ENCODE assay signal across 20 cellular contexts in genomic region chr12:131378861-131379665, GRCh38.
A peak's percentile ranks its signal among the peaks of the same experiment; 100 is the strongest.
DNase-seq lines count a peak whose midpoint lies in the region; TF ChIP-seq lines count a peak whose summit lies in the region.
"Had no signal": no experiment of that assay in that cellular context is flagged by ENCODE, and none has a peak within 500 bp of the region (broad histone marks: within the 10 kb centered on the region; RNA-seq: fewer than 3 reads in every experiment).

No MANE protein-coding gene starts in this region.

- H3K4me3 Mint-ChIP-seq in neural crest cell (peak overlapping the region; percentile 76), CD14-positive monocyte (no peak overlapping the region)
- H3K4me3 Mint-ChIP-seq: CD4-positive, CD25-positive, alpha-beta regulatory T cell had no signal

- peaks cover 9% of the 10 kb centered on the region for H3K27me3 Mint-ChIP-seq in neural crest cell (ENCODE audit: low read depth)
- H3K27me3 Mint-ChIP-seq in CD14-positive monocyte (ENCODE audit: low read depth in 3 of 3), result peaks cover 0 to 14% (median 6%) of the 10 kb centered on the region in 3 donors

- DNase-seq in cardiac septum (ENCODE audit: low spot score) (peak; percentile 56), right atrium auricular region (ENCODE audit: low spot score) (no peak), ecto neural progenitor cell (ENCODE audit: low spot score) (peak; percentile 46), neural crest cell (ENCODE audit: low read depth, low spot score) (no peak), mesenchymal stem cell (no peak), CD14-positive monocyte (ENCODE audit: low spot score) (no peak), DMS153 (lab: John Stamatoyannopoulos, UW) (no peak), NCI-H69 (lab: John Stamatoyannopoulos, UW) (no peak)
- DNase-seq: AML-193; CD4-positive, CD25-positive, alpha-beta regulatory T cell; GOT3; IMR-90; Karpas-422; NCI-H1694; NCI-H2081; NCI-H2171; NCI-H345; NCI-H524 treated with DMSO at 0.1 percent for 48 hours; OCI-M1; SJCRH30 had no signal

- H3K4me3 ChIP-seq in right atrium auricular region, result no peak overlapping the region
- peak overlapping the region in 1 of 2 experiments; percentile 7 for H3K4me3 ChIP-seq in mesenchymal stem cell (ENCODE audit: insufficient read depth in 1 of 2, low read depth in 1 of 2, low read length in 2 of 2)
- H3K4me3 ChIP-seq: SJCRH30 had no signal

- H2BK12ac ChIP-seq in mesenchymal stem cell (ENCODE audit: low read length in 2 of 2), result no peak overlapping the region

- H2AK5ac ChIP-seq in mesenchymal stem cell (ENCODE audit: low read length, severe bottlenecking), result no peak overlapping the region

- no peak overlapping the region for H3K23ac ChIP-seq in mesenchymal stem cell (ENCODE audit: low read length in 2 of 2)

- H3K36me3 Mint-ChIP-seq in neural crest cell (ENCODE audit: low read depth) (no peaks in the 10 kb centered on the region), CD14-positive monocyte (no peaks in the 10 kb centered on the region)
- H3K36me3 Mint-ChIP-seq: CD4-positive, CD25-positive, alpha-beta regulatory T cell had no signal

- H2BK15ac ChIP-seq in mesenchymal stem cell (ENCODE audit: low read depth, poor library complexity, severe bottlenecking), result no peak overlapping the region

- H3K4me1 ChIP-seq in right atrium auricular region, result no peaks in the 10 kb centered on the region
- H3K4me1 ChIP-seq in mesenchymal stem cell (ENCODE audit: control insufficient read depth, insufficient read depth, low read depth, low read length), result no peaks in the 10 kb centered on the region
- H3K4me1 ChIP-seq: SJCRH30 had no signal

- H4K8ac ChIP-seq in mesenchymal stem cell (ENCODE audit: low read length), result no peak overlapping the region

- H3K4ac ChIP-seq in mesenchymal stem cell (ENCODE audit: low read depth in 1 of 2, low read length in 2 of 2), result no peak overlapping the region

- 88% methylated on average over 31 of the region's 31 CpGs for WGBS in mesenchymal stem cell

- H3K27me3 ChIP-seq in right atrium auricular region (peaks cover 0 to 4% of the 10 kb centered on the region in 2 donors), mesenchymal stem cell (ENCODE audit: control insufficient read depth in 1 of 2, insufficient read depth in 1 of 2, low read length in 2 of 2) (peaks cover 0 to 41% of the 10 kb centered on the region in 2 experiments)
- H3K27me3 ChIP-seq: SJCRH30 had no signal

- no peak for TF ChIP-seq CTCF in right atrium auricular region (IDR thresholded peaks at IDR 0.05)
- no peak for TF ChIP-seq CTCF in neural crest cell (conservative IDR thresholded peaks at IDR 0.05)
- TF ChIP-seq CTCF in CD14-positive monocyte (IDR thresholded peaks at IDR 0.05), result no peak

- H2BK120ac ChIP-seq in mesenchymal stem cell (ENCODE audit: low read depth, low read length), result no peak overlapping the region

- H3K27ac ChIP-seq in right atrium auricular region, result no peak overlapping the region
- no peak overlapping the region for H3K27ac ChIP-seq in mesenchymal stem cell (ENCODE audit: low read length, poor library complexity, severe bottlenecking)
- H3K27ac ChIP-seq: SJCRH30 had no signal

- no peak overlapping the region for H3K18ac ChIP-seq in mesenchymal stem cell (ENCODE audit: low read depth in 1 of 2, low read length in 2 of 2)

- intact Hi-C loops in cardiac septum (cut with DNase I), result no loop called here
- intact Hi-C loops in CD14-positive monocyte (cut with micrococcal nuclease), result no loop called here

- no peak overlapping the region for H3K4me2 ChIP-seq in mesenchymal stem cell (ENCODE audit: low read length, poor library complexity, severe bottlenecking)

- H2AFZ ChIP-seq in mesenchymal stem cell (ENCODE audit: low read depth, low read length), result no peak overlapping the region

- no peak overlapping the region for H3K14ac ChIP-seq in mesenchymal stem cell (ENCODE audit: low read length in 2 of 2)

- H3K9ac ChIP-seq in mesenchymal stem cell (ENCODE audit: low read length), result no peak overlapping the region

- no peaks in the 10 kb centered on the region for H3K79me1 ChIP-seq in mesenchymal stem cell (replicated peaks; ENCODE audit: low read length, poor library complexity, severe bottlenecking)

- no peak overlapping the region for H2BK5ac ChIP-seq in mesenchymal stem cell (ENCODE audit: low read depth, low read length, poor library complexity, severe bottlenecking)

- H3K36me3 ChIP-seq in right atrium auricular region (no peaks in the 10 kb centered on the region), mesenchymal stem cell (ENCODE audit: control insufficient read depth in 1 of 2, insufficient read depth in 2 of 2, low read depth in 1 of 2, low read length in 2 of 2) (no peaks in the 10 kb centered on the region)
- H3K36me3 ChIP-seq: SJCRH30 had no signal

- H3K9me3 Mint-ChIP-seq in neural crest cell, result no peaks in the 10 kb centered on the region
- no peaks in the 10 kb centered on the region for H3K9me3 Mint-ChIP-seq in CD14-positive monocyte
- H3K9me3 Mint-ChIP-seq: CD4-positive, CD25-positive, alpha-beta regulatory T cell had no signal

- peaks cover 50% of the 10 kb centered on the region for H3K4me1 Mint-ChIP-seq in neural crest cell
- no peaks in the 10 kb centered on the region for H3K4me1 Mint-ChIP-seq in CD14-positive monocyte
- H3K4me1 Mint-ChIP-seq: CD4-positive, CD25-positive, alpha-beta regulatory T cell had no signal

- H3K9me3 ChIP-seq in right atrium auricular region, result no peaks in the 10 kb centered on the region
- no peaks in the 10 kb centered on the region for H3K9me3 ChIP-seq in mesenchymal stem cell (ENCODE audit: control insufficient read depth, low read length)
- H3K9me3 ChIP-seq: SJCRH30 had no signal

- no peak overlapping the region for H4K91ac ChIP-seq in mesenchymal stem cell (ENCODE audit: low read length)

- no peak overlapping the region for H3K27ac Mint-ChIP-seq in neural crest cell (ENCODE audit: unreplicated experiment)
- H3K27ac Mint-ChIP-seq in CD14-positive monocyte, result no peak overlapping the region
- H3K27ac Mint-ChIP-seq: CD4-positive, CD25-positive, alpha-beta regulatory T cell had no signal

Comparison
In these comparisons a context has a peak if more than half of its experiments do, and no peak if none do; other contexts are left out.
1. DNase-seq: peak in cardiac septum (single experiment) and ecto neural progenitor cell (single experiment); none in right atrium auricular region (single experiment), neural crest cell (single experiment), mesenchymal stem cell (single experiment), CD14-positive monocyte (single experiment), DMS153 (single experiment) and NCI-H69 (single experiment).